Comparison of ENCODE assay signal across 2 cellular contexts in genomic region chr5:135213466-135214239, GRCh38.
TF ChIP-seq lines count a peak whose summit lies in the region.

No MANE protein-coding gene starts in this region.

TF ChIP-seq in HepG2, 621 proteins besides CTCF, POLR2A, EP300 and RAD21 (continued from another document):
- TF ChIP-seq ZNF275 (CRISPR knock-in tag; IDR thresholded peaks at IDR 0.05; ENCODE audit: borderline replicate concordance) (no peak), ZNF607 (CRISPR knock-in tag; IDR thresholded peaks at IDR 0.05; ENCODE audit: borderline replicate concordance) (no peak)

TF ChIP-seq in HEK293T, 16 proteins besides CTCF, POLR2A, EP300 and RAD21 (continued from another document):
- TF ChIP-seq ELF4 (IDR thresholded peaks at IDR 0.05) (no peak), L3MBTL2 (conservative IDR thresholded peaks at IDR 0.05) (no peak), CTBP1 (IDR thresholded peaks at IDR 0.05; ENCODE audit: borderline replicate concordance) (no peak), NFRKB (IDR thresholded peaks at IDR 0.05) (no peak), SUZ12 (IDR thresholded peaks at IDR 0.05) (no peak), FOXA1 (IDR thresholded peaks at IDR 0.05) (no peak)
